Comparison of ENCODE assay signal across 12 cellular contexts in the genomic region with DNA sequence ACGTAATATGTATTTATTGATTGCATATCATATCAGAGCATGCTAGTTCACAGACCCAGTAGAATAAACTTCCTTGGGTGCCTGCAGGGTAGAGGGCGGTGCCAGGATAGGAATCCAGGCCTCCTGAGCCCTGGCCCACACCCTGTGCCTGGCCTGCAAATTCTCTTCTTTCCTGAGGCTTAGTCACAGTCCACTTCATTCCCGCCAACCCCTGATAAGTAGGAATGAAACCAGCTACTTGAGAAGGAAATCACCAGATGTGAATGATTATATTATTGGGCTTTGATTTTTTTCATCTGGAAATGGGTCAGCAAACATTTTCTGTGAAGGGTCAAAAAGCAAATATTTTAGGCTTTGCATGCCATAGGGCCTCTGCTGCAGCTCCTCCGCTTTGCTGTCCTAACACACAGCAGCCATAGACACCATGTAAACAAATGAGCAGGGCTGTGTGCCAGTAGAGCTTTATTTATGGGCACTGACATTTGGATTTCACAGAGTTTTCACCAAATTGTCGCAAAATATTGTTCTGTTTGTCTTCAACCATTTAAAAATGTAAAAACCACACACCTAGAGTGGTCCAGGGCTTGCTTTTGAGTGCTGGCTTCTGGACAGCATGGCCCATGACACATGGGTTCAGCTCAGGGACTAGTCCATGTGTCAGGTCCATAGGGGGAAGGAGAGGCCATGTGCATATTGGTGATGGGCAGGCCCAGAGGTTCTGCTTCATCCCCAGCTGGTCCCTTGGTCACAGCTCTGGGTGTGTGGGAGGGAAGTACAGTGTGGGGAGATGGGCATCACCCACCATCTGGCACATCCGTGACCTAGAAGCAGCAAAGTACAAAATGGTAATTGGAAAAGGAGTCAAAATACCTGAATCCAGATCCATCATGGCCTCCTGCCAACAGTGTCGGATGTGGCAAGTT. TPM values are rescaled to one million over a fixed set of nuclear protein-coding genes. Genes with fewer than 3 reads are reported as not detected.
A peak's percentile ranks its signal among the peaks of the same experiment; 100 is the strongest.
DNase-seq lines count a peak whose midpoint lies in the region; ATAC-seq and TF ChIP-seq lines count a peak whose summit lies in the region.
"Had no signal": no experiment of that assay in that cellular context is flagged by ENCODE, and none has a peak within 500 bp of the region (broad histone marks: within the 10 kb centered on the region; RNA-seq: fewer than 3 reads in every experiment).

No MANE protein-coding gene starts in this region.

- H3K4me3 ChIP-seq in HEK293 (ENCODE audit: low read depth, low read length): no peak overlapping the region
- H3K4me3 ChIP-seq in cardiac fibroblast (replicated peaks in 1 of 2; ENCODE audit: low read depth in 2 of 2, low read length in 2 of 2): no peak overlapping the region
- H3K4me3 ChIP-seq: BLaER1 treated with 17β-estradiol and CSF1 and Interleukin-3, amounts not matched to agents 10 nM and 100 nM had no signal

- no peak overlapping the region for H3K27ac ChIP-seq in HEK293 (ENCODE audit: extremely low read depth, low read depth, low read length)
- H3K27ac ChIP-seq: BLaER1 treated with 17β-estradiol and CSF1 and Interleukin-3, amounts not matched to agents 10 nM and 100 nM had no signal

- H3K9me3 ChIP-seq in HEK293 (ENCODE audit: control insufficient read depth, insufficient read depth, low read depth, low read length): no peaks in the 10 kb centered on the region
- H3K9me3 ChIP-seq: BLaER1 treated with 17β-estradiol and CSF1 and Interleukin-3, amounts not matched to agents 10 nM and 100 nM had no signal

- CTCF ChIA-PET in HEK293 (lab: Yijun Ruan, JAX): interaction anchor here (0.8 to 3.1 kb wide), 3 partner anchors 13 to 21 kb away, joined by 3 to 14 read pairs (median 4); no protein-coding TSS in a partner anchor

- DNase-seq in A172 (ENCODE audit: low spot score) (peak; percentile 50), cardiac fibroblast (ENCODE audit: low read depth in 2 of 2) (peak; percentile 29 to 61), kidney tubule cell (ENCODE audit: low spot score) (peak; percentile 53), NCI-H774 (lab: John Stamatoyannopoulos, UW) (no peak), inferior parietal cortex (ENCODE audit: extremely low spot score) (no peak)
- DNase-seq: activated T-cell treated with anti-CD3 and anti-CD28 coated beads for 4 hours, cerebellar nuclear complex, occipital lobe had no signal

- peaks cover 0 to 5% of the 10 kb centered on the region in 2 experiments; a peak in 1 of 3 replicates for H3K36me3 ChIP-seq in HEK293 (ENCODE audit: control insufficient read depth in 2 of 2, insufficient read depth in 1 of 2, low read length in 2 of 2)

- no peaks in the 10 kb centered on the region for H3K4me1 ChIP-seq in HEK293 (ENCODE audit: control insufficient read depth, insufficient read depth, low read length)
- H3K4me1 ChIP-seq: BLaER1 treated with 17β-estradiol and CSF1 and Interleukin-3, amounts not matched to agents 10 nM and 100 nM had no signal

- ATAC-seq in HG03442 (IDR thresholded peaks at IDR 0.05; ENCODE audit: unreplicated experiment): no peak
- no peak for ATAC-seq in HG03469 (IDR thresholded peaks at IDR 0.05; ENCODE audit: unreplicated experiment)

- no peak for TF ChIP-seq CTCF in HEK293 (tag by site-specific recombination; IDR thresholded peaks at IDR 0.05)
- no peak for TF ChIP-seq CTCF in cardiac fibroblast (IDR thresholded peaks at IDR 0.05; ENCODE audit: low read depth, low read length)

- POLR2A ChIA-PET in HEK293 (lab: Yijun Ruan, JAX): no interaction called here

TF ChIP-seq in HEK293, 187 proteins besides CTCF, POLR2A, EP300 and RAD21:
- TF ChIP-seq ZNF660 (tag by site-specific recombination; IDR thresholded peaks at IDR 0.05) (no peak), ZNF473 (tag by site-specific recombination; IDR thresholded peaks at IDR 0.05) (no peak), ZNF830 (tag by site-specific recombination; IDR thresholded peaks at IDR 0.05; ENCODE audit: low read depth) (no peak), ZNF501 (tag by site-specific recombination; IDR thresholded peaks at IDR 0.05) (no peak), PRDM10 (tag by site-specific recombination; IDR thresholded peaks at IDR 0.05) (peak; percentile 66), ZSCAN30 (tag by site-specific recombination; IDR thresholded peaks at IDR 0.05) (no peak)
- TF ChIP-seq, protein P1, sequence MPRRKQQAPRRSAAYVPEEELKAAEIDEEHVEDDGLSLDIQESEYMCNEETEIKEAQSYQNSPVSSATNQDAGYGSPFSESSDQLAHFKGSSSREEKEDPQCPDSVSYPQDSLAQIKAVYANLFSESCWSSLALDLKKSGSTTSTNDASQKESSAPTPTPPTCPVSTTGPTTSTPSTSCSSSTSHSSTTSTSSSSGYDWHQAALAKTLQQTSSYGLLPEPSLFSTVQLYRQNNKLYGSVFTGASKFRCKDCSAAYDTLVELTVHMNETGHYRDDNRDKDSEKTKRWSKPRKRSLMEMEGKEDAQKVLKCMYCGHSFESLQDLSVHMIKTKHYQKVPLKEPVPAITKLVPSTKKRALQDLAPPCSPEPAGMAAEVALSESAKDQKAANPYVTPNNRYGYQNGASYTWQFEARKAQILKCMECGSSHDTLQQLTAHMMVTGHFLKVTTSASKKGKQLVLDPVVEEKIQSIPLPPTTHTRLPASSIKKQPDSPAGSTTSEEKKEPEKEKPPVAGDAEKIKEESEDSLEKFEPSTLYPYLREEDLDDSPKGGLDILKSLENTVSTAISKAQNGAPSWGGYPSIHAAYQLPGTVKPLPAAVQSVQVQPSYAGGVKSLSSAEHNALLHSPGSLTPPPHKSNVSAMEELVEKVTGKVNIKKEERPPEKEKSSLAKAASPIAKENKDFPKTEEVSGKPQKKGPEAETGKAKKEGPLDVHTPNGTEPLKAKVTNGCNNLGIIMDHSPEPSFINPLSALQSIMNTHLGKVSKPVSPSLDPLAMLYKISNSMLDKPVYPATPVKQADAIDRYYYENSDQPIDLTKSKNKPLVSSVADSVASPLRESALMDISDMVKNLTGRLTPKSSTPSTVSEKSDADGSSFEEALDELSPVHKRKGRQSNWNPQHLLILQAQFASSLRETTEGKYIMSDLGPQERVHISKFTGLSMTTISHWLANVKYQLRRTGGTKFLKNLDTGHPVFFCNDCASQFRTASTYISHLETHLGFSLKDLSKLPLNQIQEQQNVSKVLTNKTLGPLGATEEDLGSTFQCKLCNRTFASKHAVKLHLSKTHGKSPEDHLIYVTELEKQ (tag by site-specific recombination; IDR thresholded peaks at IDR 0.05; ENCODE audit: borderline replicate concordance): no peak
- TF ChIP-seq, protein P2, sequence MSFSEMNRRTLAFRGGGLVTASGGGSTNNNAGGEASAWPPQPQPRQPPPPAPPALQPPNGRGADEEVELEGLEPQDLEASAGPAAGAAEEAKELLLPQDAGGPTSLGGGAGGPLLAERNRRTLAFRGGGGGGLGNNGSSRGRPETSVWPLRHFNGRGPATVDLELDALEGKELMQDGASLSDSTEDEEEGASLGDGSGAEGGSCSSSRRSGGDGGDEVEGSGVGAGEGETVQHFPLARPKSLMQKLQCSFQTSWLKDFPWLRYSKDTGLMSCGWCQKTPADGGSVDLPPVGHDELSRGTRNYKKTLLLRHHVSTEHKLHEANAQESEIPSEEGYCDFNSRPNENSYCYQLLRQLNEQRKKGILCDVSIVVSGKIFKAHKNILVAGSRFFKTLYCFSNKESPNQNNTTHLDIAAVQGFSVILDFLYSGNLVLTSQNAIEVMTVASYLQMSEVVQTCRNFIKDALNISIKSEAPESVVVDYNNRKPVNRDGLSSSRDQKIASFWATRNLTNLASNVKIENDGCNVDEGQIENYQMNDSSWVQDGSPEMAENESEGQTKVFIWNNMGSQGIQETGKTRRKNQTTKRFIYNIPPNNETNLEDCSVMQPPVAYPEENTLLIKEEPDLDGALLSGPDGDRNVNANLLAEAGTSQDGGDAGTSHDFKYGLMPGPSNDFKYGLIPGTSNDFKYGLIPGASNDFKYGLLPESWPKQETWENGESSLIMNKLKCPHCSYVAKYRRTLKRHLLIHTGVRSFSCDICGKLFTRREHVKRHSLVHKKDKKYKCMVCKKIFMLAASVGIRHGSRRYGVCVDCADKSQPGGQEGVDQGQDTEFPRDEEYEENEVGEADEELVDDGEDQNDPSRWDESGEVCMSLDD (tag by site-specific recombination; IDR thresholded peaks at IDR 0.05): no peak

RNA-seq across cellular contexts. Expression of gene STK35, which starts 50.4 kb away (rescaled TPM):
- 14.1 and 16.9 TPM in 2 replicates for total RNA-seq in A172 (2014; rRNA removed; shearing (Covaris generic))

Comparison
In these comparisons a context has a peak if more than half of its experiments do, and no peak if none do; other contexts are left out.
1. DNase-seq: peak in A172 (single experiment), cardiac fibroblast (2 of 2) and kidney tubule cell (single experiment); none in NCI-H774 (single experiment) and inferior parietal cortex (single experiment).